In genomic region chr9:111807197-111807596, GRCh38 we compare ENCODE assay signal across 11 cellular contexts. TPM values are rescaled to one million over a fixed set of nuclear protein-coding genes. Genes with fewer than 3 reads are reported as not detected.
"Had no signal": no experiment of that assay in that cellular context is flagged by ENCODE, and none has a peak within 500 bp of the region (broad histone marks: within the 10 kb centered on the region; RNA-seq: fewer than 3 reads in every experiment).

No MANE protein-coding gene starts in this region.

- H3K27me3 ChIP-seq: tibial nerve had no signal

- H3K4me3 ChIP-seq: lung, skin epidermis, tibial nerve had no signal

- H3K27ac Mint-ChIP-seq: activated naive CD4-positive, alpha-beta T cell treated with anti-CD3 and anti-CD28 coated beads, Interleukin-2, amount 50 U/mL, for 24 hours; naive thymus-derived CD4-positive, alpha-beta T cell had no signal

- DNase-seq: activated CD4-positive, CD25-positive, alpha-beta regulatory T cell; amygdala; glutamatergic neuron; left cardiac atrium; naive thymus-derived CD4-positive, alpha-beta T cell; T-helper 2 cell had no signal

- H3K9me3 Mint-ChIP-seq: activated naive CD4-positive, alpha-beta T cell treated with anti-CD3 and anti-CD28 coated beads, Interleukin-2, amount 50 U/mL, for 24 hours had no signal

- H3K27ac ChIP-seq: tibial nerve had no signal

- FAIRE-seq: TTC549 had no signal

- ATAC-seq: left cardiac atrium; naive thymus-derived CD4-positive, alpha-beta T cell had no signal

- H3K27me3 Mint-ChIP-seq: activated naive CD4-positive, alpha-beta T cell treated with anti-CD3 and anti-CD28 coated beads, Interleukin-2, amount 50 U/mL, for 24 hours; naive thymus-derived CD4-positive, alpha-beta T cell had no signal

- H3K4me3 Mint-ChIP-seq: activated naive CD4-positive, alpha-beta T cell treated with anti-CD3 and anti-CD28 coated beads, Interleukin-2, amount 50 U/mL, for 24 hours; naive thymus-derived CD4-positive, alpha-beta T cell had no signal

- H3K9me3 ChIP-seq: tibial nerve had no signal

- H3K4me1 ChIP-seq: tibial nerve had no signal

- H3K36me3 ChIP-seq: tibial nerve had no signal

- H3K36me3 Mint-ChIP-seq: activated naive CD4-positive, alpha-beta T cell treated with anti-CD3 and anti-CD28 coated beads, Interleukin-2, amount 50 U/mL, for 24 hours had no signal

RNA-seq across cellular contexts. Expression of gene SHOC1, which starts 12.5 kb away (rescaled TPM):
- total RNA-seq: left cardiac atrium; naive thymus-derived CD4-positive, alpha-beta T cell; tibial nerve had no signal
- polyA plus RNA-seq: naive thymus-derived CD4-positive, alpha-beta T cell had no signal
